28 cellular contexts compared by ENCODE assay signal in genomic region chr10:125423569-125423968, GRCh38.
A peak's percentile ranks its signal among the peaks of the same experiment; 100 is the strongest.
DNase-seq lines count a peak whose midpoint lies in the region; ATAC-seq and TF ChIP-seq lines count a peak whose summit lies in the region.
"Had no signal": no experiment of that assay in that cellular context is flagged by ENCODE, and none has a peak within 500 bp of the region (broad histone marks: within the 10 kb centered on the region; RNA-seq: fewer than 3 reads in every experiment).

No MANE protein-coding gene starts in this region.

- H3K27me3 ChIP-seq in esophagus muscularis mucosa (no peaks in the 10 kb centered on the region), thymus (ENCODE audit: control insufficient read depth, insufficient read depth) (no peaks in the 10 kb centered on the region), heart right ventricle (peaks cover 0 to 15% (median 0%) of the 10 kb centered on the region in 7 donors)
- H3K27me3 ChIP-seq: BE2C; BLaER1; BLaER1 treated with 17β-estradiol and CSF1 and Interleukin-3, amounts not matched to agents 10 nM and 100 nM had no signal

- H3K9me3 ChIP-seq in esophagus muscularis mucosa (no peaks in the 10 kb centered on the region), thymus (ENCODE audit: control insufficient read depth) (no peaks in the 10 kb centered on the region), heart right ventricle (peaks cover 0 to 6% (median 0%) of the 10 kb centered on the region in 11 donors)
- H3K9me3 ChIP-seq: BE2C, BLaER1, Caco-2 had no signal

- DNase-seq in esophagus muscularis mucosa (ENCODE audit: extremely low spot score) (peak; percentile 55), heart right ventricle (no peak)
- DNase-seq: 8988T; ACHN; AML-193; BE2C; C1 segment of cervical spinal cord; Caco-2; Calu3; CD4-positive, alpha-beta memory T cell; CD4-positive, alpha-beta T cell; CD4-positive, CD25-positive, alpha-beta regulatory T cell; CD8-positive, alpha-beta memory T cell; CD8-positive, alpha-beta T cell; COR-L47; DMS 273 treated with DMSO at 0.1 percent for 48 hours; DMS153; DMS53; DMS79; DMS79 treated with DMSO at 0.1 percent for 48 hours; DND-41; EL had no signal

- TF ChIP-seq POLR2A in esophagus muscularis mucosa (IDR thresholded peaks at IDR 0.05; ENCODE audit: low read depth): no peak

- no peak for ATAC-seq in heart right ventricle
- ATAC-seq in GM19395 (IDR thresholded peaks at IDR 0.05; ENCODE audit: unreplicated experiment): no peak
- ATAC-seq: A549; CD8-positive, alpha-beta T cell had no signal

- no peak for TF ChIP-seq EP300 in esophagus muscularis mucosa (IDR thresholded peaks at IDR 0.05)

- WGBS in esophagus muscularis mucosa: 83% methylated on average over 9 of the region's 9 CpGs
- 75% methylated on average over 9 of the region's 9 CpGs for WGBS in thymus
- WGBS in heart right ventricle, 2 donors: 65 to 69% methylated on average over 9 of the region's 9 CpGs

- intact Hi-C loops in esophagus muscularis mucosa (cut with DNase I) (no loop called here), heart right ventricle (cut with DNase I) (no loop called here)

- no peak overlapping the region for H3K4me3 ChIP-seq in esophagus muscularis mucosa
- no peak overlapping the region for H3K4me3 ChIP-seq in thymus (ENCODE audit: low read length)
- no peak overlapping the region for H3K4me3 ChIP-seq in heart right ventricle
- H3K4me3 ChIP-seq: A549; BLaER1; BLaER1 treated with 17β-estradiol and CSF1 and Interleukin-3, amounts not matched to agents 10 nM and 100 nM had no signal

- H3K36me3 ChIP-seq in esophagus muscularis mucosa (no peaks in the 10 kb centered on the region), thymus (ENCODE audit: control insufficient read depth, insufficient read depth) (no peaks in the 10 kb centered on the region), heart right ventricle (no peaks in the 10 kb centered on the region)
- H3K36me3 ChIP-seq: BE2C; BLaER1; BLaER1 treated with 17β-estradiol and CSF1 and Interleukin-3, amounts not matched to agents 10 nM and 100 nM had no signal

- no peaks in the 10 kb centered on the region for H3K4me1 ChIP-seq in esophagus muscularis mucosa
- H3K4me1 ChIP-seq in thymus (ENCODE audit: control insufficient read depth, insufficient read depth, low read length): no peaks in the 10 kb centered on the region
- H3K4me1 ChIP-seq in heart right ventricle: no peaks in the 10 kb centered on the region
- H3K4me1 ChIP-seq: A549; BE2C; BLaER1; BLaER1 treated with 17β-estradiol and CSF1 and Interleukin-3, amounts not matched to agents 10 nM and 100 nM; Caco-2 had no signal

- H3K27ac ChIP-seq in esophagus muscularis mucosa (replicated peaks in 1 of 4): no peak overlapping the region
- H3K27ac ChIP-seq in thymus (ENCODE audit: low read depth): peak overlapping the region; percentile 3
- H3K27ac ChIP-seq in heart right ventricle: no peak overlapping the region
- H3K27ac ChIP-seq: 22Rv1; A549; BLaER1; BLaER1 treated with 17β-estradiol and CSF1 and Interleukin-3, amounts not matched to agents 10 nM and 100 nM had no signal

- TF ChIP-seq CTCF in esophagus muscularis mucosa (IDR thresholded peaks at IDR 0.05) (no peak), heart right ventricle (IDR thresholded peaks at IDR 0.05) (no peak)
